ENCODE assay signal across 12 cellular contexts in the genomic region with DNA sequence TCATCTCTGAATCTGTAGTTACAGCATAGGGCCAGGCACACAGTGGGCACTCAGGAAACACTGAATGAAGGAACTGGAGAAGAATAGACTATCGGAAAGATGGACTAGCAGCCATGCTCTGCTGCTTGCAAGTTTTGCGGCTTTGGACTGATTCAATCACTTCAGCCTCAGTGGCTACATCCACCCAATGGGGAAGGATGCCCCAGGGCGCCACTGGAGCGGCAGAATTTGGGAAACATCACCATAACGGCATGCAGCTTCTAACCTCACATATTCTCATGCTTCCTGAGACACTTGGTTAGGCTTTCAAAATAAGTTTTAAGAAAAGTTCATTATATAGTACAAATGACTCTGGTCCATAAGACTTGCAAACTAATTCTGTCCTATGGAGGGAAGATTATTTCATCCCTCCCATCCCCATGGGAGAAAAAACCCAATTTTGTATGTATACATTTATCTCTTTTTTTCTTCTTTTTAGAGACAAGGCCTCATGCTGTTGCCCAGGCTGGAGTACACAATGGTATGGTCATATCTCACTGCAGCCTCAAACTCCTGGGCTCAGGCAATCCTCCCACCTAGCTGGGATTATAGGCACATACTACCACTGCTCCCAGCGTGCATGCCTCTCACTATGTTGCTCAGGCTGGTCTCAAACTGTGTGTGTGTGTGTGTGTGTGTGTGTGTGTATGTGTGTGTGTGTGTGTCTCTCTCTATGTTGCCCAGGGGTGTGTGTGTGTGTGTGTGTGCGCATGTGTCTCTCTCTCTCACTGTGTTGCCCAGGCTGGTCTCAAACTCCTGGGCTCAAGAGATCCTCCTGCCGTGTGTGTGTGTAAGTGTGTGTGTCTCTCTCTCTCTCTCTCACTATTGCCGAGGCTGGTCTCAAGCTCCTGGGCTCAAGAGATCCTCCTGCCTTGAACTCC. TPM values are rescaled to one million over a fixed set of nuclear protein-coding genes. Genes with fewer than 3 reads are reported as not detected.
DNase-seq lines count a peak whose midpoint lies in the region; ATAC-seq and TF ChIP-seq lines count a peak whose summit lies in the region.
"Had no signal": no experiment of that assay in that cellular context is flagged by ENCODE, and none has a peak within 500 bp of the region (broad histone marks: within the 10 kb centered on the region; RNA-seq: fewer than 3 reads in every experiment).

No MANE protein-coding gene starts in this region.

- TF ChIP-seq POLR2A in sigmoid colon (IDR thresholded peaks at IDR 0.05): no peak
- no peak for TF ChIP-seq POLR2A in suprapubic skin (IDR thresholded peaks at IDR 0.05)

- peaks cover 13% of the 10 kb centered on the region for H3K36me3 Mint-ChIP-seq in T-helper 17 cell (ENCODE audit: low read depth)
- H3K36me3 Mint-ChIP-seq in nephron progenitor cell (ENCODE audit: low read depth): peaks cover 6% of the 10 kb centered on the region

- 95% methylated on average over 9 of the region's 9 CpGs for WGBS in sigmoid colon, 2 donors
- 87% methylated on average over 8 of the region's 9 CpGs for WGBS in suprapubic skin

- H3K4me1 ChIP-seq in HEK293 (ENCODE audit: control insufficient read depth, insufficient read depth, low read length) (peaks cover 1% of the 10 kb centered on the region; the same call in 1 of the 2 replicates), sigmoid colon (peaks cover 0 to 27% (median 24%) of the 10 kb centered on the region in 4 donors), suprapubic skin (peaks cover 21% of the 10 kb centered on the region)

- no peak overlapping the region for H3K4me3 ChIP-seq in HEK293 (ENCODE audit: low read depth, low read length)
- H3K4me3 ChIP-seq in sigmoid colon: no peak overlapping the region
- no peak overlapping the region for H3K4me3 ChIP-seq in suprapubic skin
- H3K4me3 ChIP-seq: A549, GM23248 had no signal

- H3K27me3 Mint-ChIP-seq in T-helper 17 cell (no peaks in the 10 kb centered on the region), nephron progenitor cell (ENCODE audit: low read depth, poor library complexity) (no peaks in the 10 kb centered on the region)

- no peak for TF ChIP-seq EP300 in sigmoid colon (IDR thresholded peaks at IDR 0.05)
- no peak for TF ChIP-seq EP300 in suprapubic skin (IDR thresholded peaks at IDR 0.05)

- intact Hi-C loops in sigmoid colon (cut with DNase I): loop anchor here (10.0 kb wide), 1 partner anchor 177 kb away; a partner anchor contains a TSS

- no peaks in the 10 kb centered on the region for H3K9me3 Mint-ChIP-seq in nephron progenitor cell

- CTCF ChIA-PET in HEK293 (lab: Yijun Ruan, JAX): interaction anchor here (0.6 kb wide), 1 partner anchor 67 kb away, joined by 3 read pairs; no protein-coding TSS in a partner anchor

- DNase-seq in T-helper 17 cell (no peak), nephron progenitor cell (no peak), sigmoid colon (peak; percentile 30), suprapubic skin (ENCODE audit: low spot score in 2 of 2) (no peak), LoVo (ENCODE audit: low spot score) (no peak)
- DNase-seq in stimulated activated CD4-positive, alpha-beta T cell treated with anti-CD3 and anti-CD28 coated beads, Interleukin-2, amount 100 ng/mL, for 24 hours: no peak
- DNase-seq: DMS53, GM23248 had no signal

- H3K4me3 Mint-ChIP-seq in T-helper 17 cell (no peak overlapping the region), nephron progenitor cell (no peak overlapping the region)
- H3K4me3 Mint-ChIP-seq: CD14-positive monocyte had no signal

- ATAC-seq in T-helper 17 cell: no peak
- no peak for ATAC-seq in GM18520 (IDR thresholded peaks at IDR 0.05; ENCODE audit: unreplicated experiment)
- ATAC-seq: A549 had no signal

- H3K36me3 ChIP-seq in HEK293 (ENCODE audit: control insufficient read depth in 2 of 2, insufficient read depth in 1 of 2, low read length in 2 of 2) (peaks cover 17 to 62% of the 10 kb centered on the region in 2 experiments; a peak in 2 of 3 replicates), sigmoid colon (peaks cover 0 to 63% (median 20%) of the 10 kb centered on the region in 4 donors), suprapubic skin (peaks cover 46% of the 10 kb centered on the region)

- H3K27ac ChIP-seq in HEK293 (ENCODE audit: extremely low read depth, low read depth, low read length) (no peak overlapping the region), sigmoid colon (no peak overlapping the region), suprapubic skin (no peak overlapping the region)
- H3K27ac ChIP-seq: A549 had no signal

- H3K27me3 ChIP-seq in sigmoid colon (no peaks in the 10 kb centered on the region), suprapubic skin (no peaks in the 10 kb centered on the region)

- POLR2A ChIA-PET in HEK293 (lab: Yijun Ruan, JAX): no interaction called here

- H3K9me3 ChIP-seq in HEK293 (ENCODE audit: control insufficient read depth, insufficient read depth, low read depth, low read length): no peaks in the 10 kb centered on the region
- no peaks in the 10 kb centered on the region for H3K9me3 ChIP-seq in T-helper 17 cell (ENCODE audit: control insufficient read depth, low read length, poor library complexity, severe bottlenecking)
- H3K9me3 ChIP-seq in sigmoid colon: no peaks in the 10 kb centered on the region
- no peaks in the 10 kb centered on the region for H3K9me3 ChIP-seq in suprapubic skin
- H3K9me3 ChIP-seq: A549 had no signal

- peaks cover 9% of the 10 kb centered on the region for H3K4me1 Mint-ChIP-seq in T-helper 17 cell
- peaks cover 26% of the 10 kb centered on the region for H3K4me1 Mint-ChIP-seq in nephron progenitor cell

- H3K27ac Mint-ChIP-seq in T-helper 17 cell (peak overlapping the region; percentile 21), nephron progenitor cell (peak overlapping the region; percentile 40)

- TF ChIP-seq CTCF in HEK293 (tag by site-specific recombination; IDR thresholded peaks at IDR 0.05): no peak
- no peak for TF ChIP-seq CTCF in nephron progenitor cell (IDR thresholded peaks at IDR 0.05)
- no peak for TF ChIP-seq CTCF in sigmoid colon (IDR thresholded peaks at IDR 0.05)
- no peak for TF ChIP-seq CTCF in suprapubic skin (IDR thresholded peaks at IDR 0.05)

TF ChIP-seq in HEK293, 187 proteins besides CTCF, POLR2A, EP300 and RAD21:
- TF ChIP-seq ZNF311 (tag by site-specific recombination; IDR thresholded peaks at IDR 0.05; ENCODE audit: borderline replicate concordance) (0 out of 2 replicates have a peak, but pooled peaks have one; percentile 50), KLF9 (tag by site-specific recombination; IDR thresholded peaks at IDR 0.05; ENCODE audit: low read depth) (0 out of 2 replicates have a peak, but pooled peaks have one; percentile 18), ZNF48 (tag by site-specific recombination; IDR thresholded peaks at IDR 0.05) (no peak), EGR2 (tag by site-specific recombination; IDR thresholded peaks at IDR 0.05; ENCODE audit: low read depth) (no peak)
- TF ChIP-seq, protein P1, sequence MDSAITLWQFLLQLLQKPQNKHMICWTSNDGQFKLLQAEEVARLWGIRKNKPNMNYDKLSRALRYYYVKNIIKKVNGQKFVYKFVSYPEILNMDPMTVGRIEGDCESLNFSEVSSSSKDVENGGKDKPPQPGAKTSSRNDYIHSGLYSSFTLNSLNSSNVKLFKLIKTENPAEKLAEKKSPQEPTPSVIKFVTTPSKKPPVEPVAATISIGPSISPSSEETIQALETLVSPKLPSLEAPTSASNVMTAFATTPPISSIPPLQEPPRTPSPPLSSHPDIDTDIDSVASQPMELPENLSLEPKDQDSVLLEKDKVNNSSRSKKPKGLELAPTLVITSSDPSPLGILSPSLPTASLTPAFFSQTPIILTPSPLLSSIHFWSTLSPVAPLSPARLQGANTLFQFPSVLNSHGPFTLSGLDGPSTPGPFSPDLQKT (IDR thresholded peaks at IDR 0.05; ENCODE audit: borderline replicate concordance, low read depth, low read length): no peak
- TF ChIP-seq, protein P2, sequence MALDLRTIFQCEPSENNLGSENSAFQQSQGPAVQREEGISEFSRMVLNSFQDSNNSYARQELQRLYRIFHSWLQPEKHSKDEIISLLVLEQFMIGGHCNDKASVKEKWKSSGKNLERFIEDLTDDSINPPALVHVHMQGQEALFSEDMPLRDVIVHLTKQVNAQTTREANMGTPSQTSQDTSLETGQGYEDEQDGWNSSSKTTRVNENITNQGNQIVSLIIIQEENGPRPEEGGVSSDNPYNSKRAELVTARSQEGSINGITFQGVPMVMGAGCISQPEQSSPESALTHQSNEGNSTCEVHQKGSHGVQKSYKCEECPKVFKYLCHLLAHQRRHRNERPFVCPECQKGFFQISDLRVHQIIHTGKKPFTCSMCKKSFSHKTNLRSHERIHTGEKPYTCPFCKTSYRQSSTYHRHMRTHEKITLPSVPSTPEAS (tag by site-specific recombination; IDR thresholded peaks at IDR 0.05): peak; percentile 97

RNA-seq across cellular contexts. Expression of a gene that starts 4.1 kb away (rescaled TPM):
- total RNA-seq in T-helper 17 cell (10 to 100 TPM; 16.6 to 20.0 TPM), sigmoid colon (1 to 10 TPM; 1.5 to 5.8 (median 3.1) TPM), suprapubic skin (10 to 100 TPM in 2 of 4 donors, 1 to 10 TPM in 2; 4.9 to 23.2 (median 10.5) TPM)
- 10 to 100 TPM in 1 of 3 donors, 1 to 10 TPM in 1, under 1 TPM in 1; 0.60 to 12.6 (median 1.4) TPM for polyA plus RNA-seq in sigmoid colon

RNA-seq across cellular contexts. Expression of a gene that starts 35.5 kb away (rescaled TPM):
- total RNA-seq in T-helper 17 cell (10 to 100 TPM; 41.8 to 60.6 TPM), sigmoid colon (10 to 100 TPM; 37.1 to 95.7 (median 45.2) TPM), suprapubic skin (10 to 100 TPM; 41.8 to 82.1 (median 77.5) TPM)
- polyA plus RNA-seq in sigmoid colon: 10 to 100 TPM; 20.6 to 76.4 (median 24.6) TPM
